Comparison of ENCODE assay signal across 24 cellular contexts in the genomic region with DNA sequence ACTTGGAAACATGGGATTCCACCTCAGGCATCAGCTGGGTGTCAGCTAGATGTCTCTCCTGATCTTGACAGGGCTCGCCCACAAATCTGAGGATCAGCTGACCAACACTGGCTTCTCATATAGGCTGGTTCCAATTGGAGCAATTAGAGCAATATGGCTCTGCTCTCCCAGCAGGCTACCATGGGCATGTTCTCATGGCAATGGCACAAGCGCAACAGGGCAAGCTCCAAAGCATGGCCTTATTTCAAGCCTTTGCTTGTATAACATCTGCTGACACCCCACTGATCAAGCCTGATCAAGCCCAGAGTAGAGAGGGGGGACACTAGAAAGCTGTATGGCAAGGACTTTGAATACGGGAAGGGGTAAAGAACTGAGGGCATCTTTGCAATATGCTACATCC. TPM values are rescaled to one million over a fixed set of nuclear protein-coding genes. Genes with fewer than 3 reads are reported as not detected.
DNase-seq lines count a peak whose midpoint lies in the region; ATAC-seq, FAIRE-seq and TF ChIP-seq lines count a peak whose summit lies in the region.
"Had no signal": no experiment of that assay in that cellular context is flagged by ENCODE, and none has a peak within 500 bp of the region (broad histone marks: within the 10 kb centered on the region; RNA-seq: fewer than 3 reads in every experiment).

No MANE protein-coding gene starts in this region.

- H3K4me3 ChIP-seq in bronchial epithelial cell (ENCODE audit: low read depth, low read length) (no peak overlapping the region), vagina (no peak overlapping the region), esophagus squamous epithelium (no peak overlapping the region)
- H3K4me3 ChIP-seq: A549; BLaER1 treated with 17β-estradiol and CSF1 and Interleukin-3, amounts not matched to agents 10 nM and 100 nM had no signal

- no peaks in the 10 kb centered on the region for H3K4me1 ChIP-seq in vagina
- no peaks in the 10 kb centered on the region for H3K4me1 ChIP-seq in esophagus squamous epithelium
- H3K4me1 ChIP-seq: A549, Caco-2 had no signal

- TF ChIP-seq POLR2A in vagina (IDR thresholded peaks at IDR 0.05) = no peak
- TF ChIP-seq POLR2A in esophagus squamous epithelium (IDR thresholded peaks at IDR 0.05) = no peak

- peak; percentile 58 for FAIRE-seq in bronchial epithelial cell (lab: Jason Lieb, UNC)
- FAIRE-seq: A549, D721Med, G401.6, GM12891, GM19239 had no signal

- H3K36me3 ChIP-seq in bronchial epithelial cell (ENCODE audit: control insufficient read depth, insufficient read depth, low read length) = no peaks in the 10 kb centered on the region
- H3K36me3 ChIP-seq in vagina = no peaks in the 10 kb centered on the region
- no peaks in the 10 kb centered on the region for H3K36me3 ChIP-seq in esophagus squamous epithelium
- H3K36me3 ChIP-seq: BLaER1 treated with 17β-estradiol and CSF1 and Interleukin-3, amounts not matched to agents 10 nM and 100 nM had no signal

- H3K27ac ChIP-seq in vagina = no peak overlapping the region
- no peak overlapping the region for H3K27ac ChIP-seq in esophagus squamous epithelium
- H3K27ac ChIP-seq: 22Rv1; A549; BLaER1 treated with 17β-estradiol and CSF1 and Interleukin-3, amounts not matched to agents 10 nM and 100 nM; C4-2B had no signal

- 79 to 89% methylated on average over 3 of the region's 3 CpGs for WGBS in esophagus squamous epithelium, 2 donors

- no peak for DNase-seq in bronchial epithelial cell (ENCODE audit: low read depth)
- DNase-seq in ecto neural progenitor cell (ENCODE audit: low spot score) = peak; percentile 19
- peak; percentile 55 for DNase-seq in mesenteric fat pad (ENCODE audit: low spot score)
- DNase-seq in vagina (ENCODE audit: extremely low spot score in 2 of 2) = peak; percentile 69 to 79
- no peak for DNase-seq in esophagus squamous epithelium (lab: John Stamatoyannopoulos, UW)
- DNase-seq: AML-193; Caco-2; Calu3; CD4-positive, alpha-beta T cell; CD8-positive, alpha-beta T cell; DMS79 treated with DMSO at 0.1 percent for 48 hours; GF-D8 had no signal

- no peak for TF ChIP-seq CTCF in bronchial epithelial cell (IDR thresholded peaks at IDR 0.05; ENCODE audit: insufficient read depth, low read length, severe bottlenecking)
- TF ChIP-seq CTCF in vagina (IDR thresholded peaks at IDR 0.05) = no peak
- no peak for TF ChIP-seq CTCF in esophagus squamous epithelium (IDR thresholded peaks at IDR 0.05)

- no peaks in the 10 kb centered on the region for H3K9me3 ChIP-seq in vagina
- no peaks in the 10 kb centered on the region for H3K9me3 ChIP-seq in esophagus squamous epithelium
- H3K9me3 ChIP-seq: A549 had no signal

- H3K27me3 ChIP-seq in bronchial epithelial cell (ENCODE audit: control insufficient read depth, insufficient read depth, low read length) (no peaks in the 10 kb centered on the region), vagina (no peaks in the 10 kb centered on the region), esophagus squamous epithelium (peaks cover 0 to 9% (median 0%) of the 10 kb centered on the region in 4 donors)
- H3K27me3 ChIP-seq: BLaER1 treated with 17β-estradiol and CSF1 and Interleukin-3, amounts not matched to agents 10 nM and 100 nM had no signal

- no peak for ATAC-seq in GM21619 (IDR thresholded peaks at IDR 0.05; ENCODE audit: unreplicated experiment)
- ATAC-seq in HG02623 (IDR thresholded peaks at IDR 0.05; ENCODE audit: unreplicated experiment) = no peak
- ATAC-seq: A549; CD8-positive, alpha-beta T cell had no signal

- intact Hi-C loops in vagina (cut with DNase I) = no loop called here
- intact Hi-C loops in esophagus squamous epithelium (cut with DNase I) = no loop called here

RNA-seq across cellular contexts. Expression of gene SPATA19, which starts 40.7 kb away (rescaled TPM):
- total RNA-seq in bronchial epithelial cell = not detected in 2 replicates
- not detected for total RNA-seq in mesenteric fat pad
- total RNA-seq in vagina = not detected
- not detected for total RNA-seq in esophagus squamous epithelium
- total RNA-seq: A172; B cell; Caco-2; Calu3; CD4-positive, alpha-beta T cell; CD8-positive, alpha-beta T cell had no signal

Comparison
In these comparisons a context has a peak if more than half of its experiments do, and no peak if none do; other contexts are left out.
1. DNase-seq: peak in ecto neural progenitor cell (single experiment), mesenteric fat pad (single experiment) and vagina (2 of 2); none in bronchial epithelial cell (single experiment) and esophagus squamous epithelium (single experiment).